Comparison of ENCODE assay signal across 29 cellular contexts in genomic region chr2:118706844-118707243, GRCh38.
DNase-seq lines count a peak whose midpoint lies in the region; ATAC-seq, FAIRE-seq and TF ChIP-seq lines count a peak whose summit lies in the region.
"Had no signal": no experiment of that assay in that cellular context is flagged by ENCODE, and none has a peak within 500 bp of the region (broad histone marks: within the 10 kb centered on the region; RNA-seq: fewer than 3 reads in every experiment).

No MANE protein-coding gene starts in this region.

- no peaks in the 10 kb centered on the region for H3K9me3 ChIP-seq in K562 (replicated peaks; ENCODE audit: control insufficient read depth, insufficient read depth, low read depth, low read length)
- H3K9me3 ChIP-seq: A549, BE2C, BLaER1, Caco-2 had no signal

- no peak for ATAC-seq in K562
- ATAC-seq: A549; CD8-positive, alpha-beta T cell had no signal

- no peak overlapping the region for H3K4me3 ChIP-seq in K562
- H3K4me3 ChIP-seq: A549; BLaER1; BLaER1 treated with 17β-estradiol and CSF1 and Interleukin-3, amounts not matched to agents 10 nM and 100 nM had no signal

- WGBS in K562 (ENCODE audit: insufficient coverage, low coverage, missing lambda C conversion rate) = 6% methylated on average over 1 of the region's 1 CpG

- no peaks in the 10 kb centered on the region for H3K36me3 ChIP-seq in K562 (ENCODE audit: control insufficient read depth, insufficient read depth, low read length)
- H3K36me3 ChIP-seq: BE2C; BLaER1; BLaER1 treated with 17β-estradiol and CSF1 and Interleukin-3, amounts not matched to agents 10 nM and 100 nM had no signal

- TF ChIP-seq EP300 in K562 (IDR thresholded peaks at IDR 0.05; ENCODE audit: low read length) = no peak

- TF ChIP-seq POLR2A in K562 (conservative IDR thresholded peaks at IDR 0.05) = no peak

- H2AFZ ChIP-seq in K562 (ENCODE audit: low read depth, low read length) = no peak overlapping the region

- no peak for TF ChIP-seq RAD21 in K562 (CRISPR knock-in tag; conservative IDR thresholded peaks at IDR 0.05 in 1 of 2, IDR thresholded peaks at IDR 0.05 in 1 of 2)

- peaks cover 0 to 21% of the 10 kb centered on the region in 2 experiments; a peak in 4 of 5 replicates for H3K4me1 ChIP-seq in K562 (replicated peaks in 1 of 2; ENCODE audit: control insufficient read depth in 2 of 2, insufficient read depth in 2 of 2, low read length in 2 of 2)
- H3K4me1 ChIP-seq: A549, BE2C, Caco-2 had no signal

- no peak overlapping the region for H3K4me2 ChIP-seq in K562 (ENCODE audit: insufficient read depth, low read length)
- H3K4me2 ChIP-seq: A549; BLaER1; BLaER1 treated with 17β-estradiol and CSF1 and Interleukin-3, amounts not matched to agents 10 nM and 100 nM had no signal

- no TSS peak for BruUV-seq in K562 (replicated peaks; lab: Mats Ljungman, UMichigan)

- no peak for FAIRE-seq in K562 (lab: Jason Lieb, UNC)
- FAIRE-seq: A204.1, A549, D721Med had no signal

- no peaks in the 10 kb centered on the region for H3K9me1 ChIP-seq in K562 (ENCODE audit: control insufficient read depth, insufficient read depth, low read length)

- no peaks in the 10 kb centered on the region for H4K20me1 ChIP-seq in K562 (replicated peaks; ENCODE audit: control insufficient read depth, insufficient read depth, low read length)
- H4K20me1 ChIP-seq: BLaER1; BLaER1 treated with 17β-estradiol and CSF1 and Interleukin-3, amounts not matched to agents 10 nM and 100 nM had no signal

- in situ Hi-C loops in K562 (cut with MboI) = no loop called here

- H3K27ac ChIP-seq in K562 (ENCODE audit: extremely low read depth, low read depth, low read length) = no peak overlapping the region
- H3K27ac ChIP-seq: 22Rv1; A549; BLaER1; BLaER1 treated with 17β-estradiol and CSF1 and Interleukin-3, amounts not matched to agents 10 nM and 100 nM; C4-2B had no signal

- no peak for DNase-seq in K562 (ENCODE audit: extremely low read depth in 1 of 4, low spot score in 3 of 4)
- no peak for DNase-seq in NCI-H2081 (lab: John Stamatoyannopoulos, UW)
- DNase-seq: 8988T; ACHN; AML-193; BE2C; C1 segment of cervical spinal cord; Caco-2; Calu3; CD4-positive, alpha-beta memory T cell; CD4-positive, alpha-beta T cell; CD4-positive, CD25-positive, alpha-beta regulatory T cell; CD8-positive, alpha-beta memory T cell; CD8-positive, alpha-beta T cell; COR-L47; DMS 273 treated with DMSO at 0.1 percent for 48 hours; DMS153; DMS53; DMS79; DMS79 treated with DMSO at 0.1 percent for 48 hours; DND-41; EL had no signal

- intact Hi-C loops in K562 (cut with micrococcal nuclease) = no loop called here

- POLR2A ChIA-PET in K562 (lab: Yijun Ruan, JAX) = interaction anchor here (1.6 kb wide), 1 partner anchor 18 kb away, joined by 3 read pairs; no protein-coding TSS in a partner anchor

- no peaks in the 10 kb centered on the region; a peak in 1 of 5 replicates for H3K27me3 ChIP-seq in K562 (ENCODE audit: control insufficient read depth in 2 of 2, insufficient read depth in 2 of 2, low read length in 2 of 2)
- H3K27me3 ChIP-seq: BE2C; BLaER1; BLaER1 treated with 17β-estradiol and CSF1 and Interleukin-3, amounts not matched to agents 10 nM and 100 nM had no signal

- H3K79me2 ChIP-seq in K562 (ENCODE audit: control insufficient read depth, insufficient read depth, low read length) = no peaks in the 10 kb centered on the region

- TF ChIP-seq CTCF in K562 (IDR thresholded peaks at IDR 0.05 in 2 of 3, conservative IDR thresholded peaks at IDR 0.05 in 1 of 3; ENCODE audit: insufficient read depth in 2 of 3, low read depth in 1 of 3, low read length in 3 of 3) = no peak

- CTCF ChIA-PET in K562 (lab: Yijun Ruan, JAX; ENCODE audit: low intra/inter-chr PET ratio) = no interaction called here

- no peak overlapping the region for H3K9ac ChIP-seq in K562 (ENCODE audit: insufficient read depth in 1 of 2, low read depth in 2 of 2, low read length in 2 of 2)
- H3K9ac ChIP-seq: BLaER1; BLaER1 treated with 17β-estradiol and CSF1 and Interleukin-3, amounts not matched to agents 10 nM and 100 nM had no signal

TF ChIP-seq in K562, 482 proteins besides CTCF, POLR2A, EP300 and RAD21:
- TF ChIP-seq BCOR (IDR thresholded peaks at IDR 0.05) = peak; percentile 34; the same call in 1 of the 2 replicates
- TF ChIP-seq MEIS2 (IDR thresholded peaks at IDR 0.05; ENCODE audit: partially characterized antibody) = peak; percentile 12
- TF ChIP-seq JUNB (CRISPR knock-in tag; conservative IDR thresholded peaks at IDR 0.05) = no peak
- TF ChIP-seq ZNF324 (CRISPR knock-in tag; IDR thresholded peaks at IDR 0.05) = no peak
- TF ChIP-seq RBM25 (IDR thresholded peaks at IDR 0.05; ENCODE audit: low read depth, low read length, severe bottlenecking) = peak; percentile 93
